ENCODE assay signal across 19 cellular contexts in the genomic region with DNA sequence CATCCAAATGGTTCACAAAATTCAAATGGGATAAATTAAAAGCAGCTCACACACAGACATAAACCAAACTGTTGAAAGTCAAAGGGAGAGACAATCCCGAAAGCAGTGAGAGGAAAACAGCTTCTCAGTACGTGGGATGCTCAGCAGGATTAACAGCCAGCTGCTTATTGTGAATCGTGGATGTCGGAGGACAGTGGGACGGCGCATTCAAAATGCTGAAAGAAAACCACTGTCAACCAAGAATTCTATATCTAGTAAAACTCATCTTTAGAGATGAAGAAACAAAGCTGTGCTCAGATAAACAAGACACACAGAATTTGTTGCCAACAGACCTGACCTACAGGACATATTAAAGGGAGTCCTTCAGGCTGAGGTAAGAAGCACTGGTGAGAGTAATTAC.
"Had no signal": no experiment of that assay in that cellular context is flagged by ENCODE, and none has a peak within 500 bp of the region (broad histone marks: within the 10 kb centered on the region; RNA-seq: fewer than 3 reads in every experiment).

No MANE protein-coding gene starts in this region.

- H3K9ac ChIP-seq: neural progenitor cell had no signal

- H3K27ac Mint-ChIP-seq: mesothelial cell of epicardium, neural progenitor cell, progenitor cell of endocrine pancreas had no signal

- H3K4me1 Mint-ChIP-seq: neural progenitor cell had no signal

- H3K4me3 Mint-ChIP-seq: activated naive CD4-positive, alpha-beta T cell treated with anti-CD3 and anti-CD28 coated beads, Interleukin-2, amount 50 U/mL, for 24 hours; mesothelial cell of epicardium; naive thymus-derived CD8-positive, alpha-beta T cell; neural progenitor cell had no signal

- H2AFZ ChIP-seq: neural progenitor cell had no signal

- H3K27ac ChIP-seq: breast epithelium, coronary artery, epithelial cell of prostate, heart right ventricle, neural progenitor cell, spleen, thoracic aorta, upper lobe of left lung, VCaP had no signal

- DNase-seq: activated CD4-positive, CD25-positive, alpha-beta regulatory T cell treated with anti-CD3 and anti-CD28 coated beads, Interleukin-2, amount 50 U/mL, for 72 hours; activated effector memory CD4-positive, alpha-beta T cell treated with anti-CD3 and anti-CD28 coated beads, Interleukin-2, amount 50 U/mL, for 16 hours; heart right ventricle; naive thymus-derived CD8-positive, alpha-beta T cell; retina; spleen; stimulated activated CD4-positive, alpha-beta T cell treated with anti-CD3 and anti-CD28 coated beads, Interleukin-4, amount 100 ng/mL, for 1 hour; stimulated activated naive CD4-positive, alpha-beta T cell treated with Interleukin-2 at 50 U/mL for 16 hours; upper lobe of left lung had no signal

- H3K4me2 ChIP-seq: neural progenitor cell had no signal

- H3K36me3 ChIP-seq: breast epithelium had no signal

- H3K27me3 Mint-ChIP-seq: activated naive CD4-positive, alpha-beta T cell treated with anti-CD3 and anti-CD28 coated beads, Interleukin-2, amount 50 U/mL, for 24 hours; naive thymus-derived CD8-positive, alpha-beta T cell; progenitor cell of endocrine pancreas had no signal

- H3K4me1 ChIP-seq: breast epithelium, neural progenitor cell, upper lobe of left lung had no signal

- H3K27me3 ChIP-seq: breast epithelium, heart right ventricle, neural progenitor cell, spleen, upper lobe of left lung had no signal

- H3K4me3 ChIP-seq: breast epithelium, coronary artery, heart right ventricle, lung, neural progenitor cell, spleen, thoracic aorta, upper lobe of left lung had no signal
